Comparison of ENCODE assay signal across 16 cellular contexts in the genomic region with DNA sequence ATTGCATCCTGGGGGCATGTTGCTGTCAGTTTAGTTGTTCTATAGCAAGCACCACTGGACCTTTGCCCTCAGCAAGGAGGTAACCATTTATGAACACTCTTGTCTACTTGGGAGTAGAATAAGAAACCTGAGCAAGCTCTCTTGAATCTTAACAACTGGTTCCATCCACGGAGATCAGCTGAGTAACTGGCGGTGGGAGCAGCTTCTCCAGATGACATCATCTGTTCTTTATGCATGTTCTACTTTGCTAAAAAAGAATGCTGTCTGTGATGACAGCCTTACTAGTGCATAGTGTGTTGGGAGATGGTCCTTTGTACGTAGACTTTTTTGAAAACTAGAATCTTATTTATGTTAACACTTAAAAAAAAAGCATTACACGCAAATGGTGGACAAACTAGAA. TPM values are rescaled to one million over a fixed set of nuclear protein-coding genes. Genes with fewer than 3 reads are reported as not detected.
DNase-seq lines count a peak whose midpoint lies in the region; TF ChIP-seq lines count a peak whose summit lies in the region.
"Had no signal": no experiment of that assay in that cellular context is flagged by ENCODE, and none has a peak within 500 bp of the region (broad histone marks: within the 10 kb centered on the region; RNA-seq: fewer than 3 reads in every experiment).

No MANE protein-coding gene starts in this region.

- H3F3A ChIP-seq in neural cell (ENCODE audit: insufficient read depth, low read length, poor library complexity, severe bottlenecking): no peaks in the 10 kb centered on the region

- no peaks in the 10 kb centered on the region for H4K20me1 ChIP-seq in neural cell (ENCODE audit: insufficient read depth)

- intact Hi-C loops in ovary (cut with DNase I): no loop called here

- H3K79me2 ChIP-seq in neural cell (replicated peaks; ENCODE audit: insufficient read depth, low read length): no peaks in the 10 kb centered on the region

- no peak for TF ChIP-seq EP300 in neural cell (conservative IDR thresholded peaks at IDR 0.05; ENCODE audit: poor library complexity, severe bottlenecking)
- TF ChIP-seq EP300 in ovary (IDR thresholded peaks at IDR 0.05): no peak

- H3K4me3 ChIP-seq in AG10803 (ENCODE audit: low read length): no peak overlapping the region
- H3K4me3 ChIP-seq in fibroblast of mammary gland (ENCODE audit: control insufficient read depth, low read depth, low read length): no peak overlapping the region
- H3K4me3 ChIP-seq in neural cell (ENCODE audit: low read length): no peak overlapping the region
- H3K4me3 ChIP-seq in ovary: no peak overlapping the region
- H3K4me3 ChIP-seq: esophagus muscularis mucosa, PC-9, thoracic aorta had no signal

- TF ChIP-seq CTCF in AG10803 (conservative IDR thresholded peaks at IDR 0.05; ENCODE audit: low read length) (no peak), fibroblast of mammary gland (conservative IDR thresholded peaks at IDR 0.05; ENCODE audit: control insufficient read depth, insufficient read depth, low read depth, low read length) (no peak), neural cell (IDR thresholded peaks at IDR 0.05; ENCODE audit: poor library complexity, severe bottlenecking) (no peak), ovary (IDR thresholded peaks at IDR 0.05) (no peak)

- H3K27me3 ChIP-seq in neural cell (ENCODE audit: insufficient read depth, low read depth, low read length): no peaks in the 10 kb centered on the region
- H3K27me3 ChIP-seq in ovary: no peaks in the 10 kb centered on the region
- H3K27me3 ChIP-seq: esophagus muscularis mucosa had no signal

- H3K9me3 ChIP-seq in neural cell (ENCODE audit: low read length) (no peaks in the 10 kb centered on the region), ovary (no peaks in the 10 kb centered on the region)
- H3K9me3 ChIP-seq: esophagus muscularis mucosa, thoracic aorta had no signal

- H3K9ac ChIP-seq in neural cell (ENCODE audit: low read length): no peak overlapping the region

- WGBS in ovary, 3 donors: 63 to 73% (median 66%) methylated on average over 4 of the region's 4 CpGs

- H3K9me2 ChIP-seq in neural cell (ENCODE audit: insufficient read depth, low read length): no peaks in the 10 kb centered on the region

- TF ChIP-seq RAD21 in neural cell (conservative IDR thresholded peaks at IDR 0.05): no peak

- no peak for TF ChIP-seq POLR2A in ovary (IDR thresholded peaks at IDR 0.05)

- H3K36me3 ChIP-seq in neural cell (ENCODE audit: insufficient read depth, low read length) (no peaks in the 10 kb centered on the region), ovary (no peaks in the 10 kb centered on the region)
- H3K36me3 ChIP-seq: esophagus muscularis mucosa, thoracic aorta had no signal

- H3K27ac ChIP-seq in neural cell (ENCODE audit: low read length) (peak overlapping the region; percentile 28), ovary (no peak overlapping the region)
- H3K27ac ChIP-seq: esophagus muscularis mucosa, PC-9, thoracic aorta had no signal

- no peaks in the 10 kb centered on the region for H3K4me1 ChIP-seq in ovary (ENCODE audit: insufficient read depth)
- H3K4me1 ChIP-seq: esophagus muscularis mucosa had no signal

- H2AFZ ChIP-seq in neural cell (ENCODE audit: low read depth, low read length): no peak overlapping the region
- H2AFZ ChIP-seq: PC-9 had no signal

- peak; percentile 30 for DNase-seq in AG10803 (ENCODE audit: low read depth)
- DNase-seq in NCI-H69 (lab: John Stamatoyannopoulos, UW): peak; percentile 25
- peak; percentile 76 for DNase-seq in fibroblast of mammary gland (ENCODE audit: low read depth)
- no peak for DNase-seq in cerebellar nuclear complex (lab: John Stamatoyannopoulos, UW)
- no peak for DNase-seq in ovary
- no peak for DNase-seq in DMS79 treated with DMSO at 0.1 percent for 48 hours (lab: John Stamatoyannopoulos, UW)
- DNase-seq in NCI-H1105 (lab: John Stamatoyannopoulos, UW): no peak
- DNase-seq: KBM-7; NCI-H2081 treated with DMSO at 0.1 percent for 48 hours; NCI-H748 treated with DMSO at 0.1 percent for 48 hours; PC-9; stimulated activated CD4-positive, alpha-beta T cell treated with anti-CD3 and anti-CD28 coated beads, Interleukin-4, amount 100 ng/mL, for 4 hours; stimulated activated CD8-positive, alpha-beta memory T cell treated with anti-CD3 and anti-CD28 coated beads, Interleukin-4, amount 100 ng/mL, for 48 hours had no signal

- no peak overlapping the region for H3K4me2 ChIP-seq in neural cell (ENCODE audit: low read length)
- H3K4me2 ChIP-seq: PC-9 had no signal

TF ChIP-seq in neural cell, 6 proteins besides CTCF, POLR2A, EP300 and RAD21:
- TF ChIP-seq REST (IDR thresholded peaks at IDR 0.05; ENCODE audit: borderline replicate concordance) (no peak), TAF1 (IDR thresholded peaks at IDR 0.05; ENCODE audit: low read depth) (no peak), SMC3 (conservative IDR thresholded peaks at IDR 0.05; ENCODE audit: poor library complexity) (no peak), POLR2AphosphoS5 (IDR thresholded peaks at IDR 0.05) (no peak), MXI1 (conservative IDR thresholded peaks at IDR 0.05; ENCODE audit: poor library complexity, severe bottlenecking) (no peak), EZH2 (IDR thresholded peaks at IDR 0.05; ENCODE audit: borderline replicate concordance, insufficient read depth, low read length, poor library complexity, severe bottlenecking) (no peak)

RNA-seq across cellular contexts. Expression of gene SLC4A8, which starts 17.7 kb away (rescaled TPM):
- polyA plus RNA-seq in neural cell: 34.5 and 37.8 TPM in 2 replicates
- polyA minus RNA-seq in neural cell: 134 and 152 TPM in 2 replicates
- 10 to 100 TPM in 4 of 7 donors, 1 to 10 TPM in 3; 4.7 to 18.5 (median 10.6) TPM for total RNA-seq in ovary
- polyA plus RNA-seq in ovary: 1 to 10 TPM; 1.5 to 4.7 TPM

RNA-seq across cellular contexts. Expression of gene GALNT6, which starts 51.1 kb away (rescaled TPM):
- polyA plus RNA-seq in neural cell: not detected in 2 replicates
- not detected in 2 replicates for polyA minus RNA-seq in neural cell
- total RNA-seq in ovary: 10 to 100 TPM in 2 of 7 donors, 1 to 10 TPM in 4, under 1 TPM in 1; 0.56 to 14.5 (median 4.0) TPM
- polyA plus RNA-seq in ovary: 1 to 10 TPM in 1 of 2 donors, under 1 TPM in 1; 0.51 to 2.7 TPM

Comparison
In these comparisons a context has a peak if more than half of its experiments do, and no peak if none do; other contexts are left out.
1. DNase-seq: peak in AG10803 (single experiment), NCI-H69 (single experiment) and fibroblast of mammary gland (single experiment); none in cerebellar nuclear complex (0 of 2), ovary (0 of 5), DMS79 treated with DMSO at 0.1 percent for 48 hours (single experiment) and NCI-H1105 (single experiment).